Comparison of ENCODE assay signal across 8 cellular contexts in genomic region chr6:20665290-20665689, GRCh38.
"Had no signal": no experiment of that assay in that cellular context is flagged by ENCODE, and none has a peak within 500 bp of the region (broad histone marks: within the 10 kb centered on the region; RNA-seq: fewer than 3 reads in every experiment).

No MANE protein-coding gene starts in this region.

- ATAC-seq: HepG2 had no signal

- H3K27ac ChIP-seq: GM23248, HL-60, KMS-11 had no signal

- H3K4me3 ChIP-seq: GM23248 had no signal

- DNase-seq: GM23248, GOT3, H9, HCEC 1CT, KBM-7 had no signal
